1 cellular context compared by ENCODE assay signal in the genomic region with DNA sequence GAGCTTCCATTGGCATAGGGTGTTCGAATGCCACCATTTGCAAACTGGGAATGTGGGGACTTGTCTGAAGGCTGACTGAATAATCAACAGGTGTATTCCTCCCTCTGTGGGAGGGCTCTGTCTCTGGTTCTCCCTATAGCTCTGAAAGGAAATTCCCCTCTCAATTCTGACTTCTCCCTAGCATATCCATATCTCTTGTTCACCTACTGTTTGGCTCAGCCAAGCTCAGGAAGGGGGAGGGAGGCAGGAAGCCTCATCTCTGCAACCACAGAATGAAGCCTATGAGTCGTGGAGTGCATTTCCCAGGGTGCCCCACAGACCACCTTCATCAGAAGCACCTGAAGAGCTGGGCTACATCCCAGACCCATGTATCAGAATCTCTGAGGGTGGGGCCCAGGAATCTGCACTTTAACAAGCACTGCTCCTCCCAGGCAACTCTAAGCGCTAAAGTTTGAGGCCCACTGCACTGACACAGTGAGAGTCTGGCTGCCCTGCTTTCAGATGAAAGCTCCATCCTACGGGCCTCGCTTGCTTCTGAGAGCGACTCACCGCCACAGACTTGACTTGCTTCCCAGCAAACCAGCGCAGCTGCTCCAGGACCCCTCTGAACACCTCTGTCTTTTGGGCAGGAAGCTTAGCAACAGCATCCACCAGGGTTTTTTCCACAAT.
TF ChIP-seq lines count a peak whose summit lies in the region.

No MANE protein-coding gene starts in this region.

TF ChIP-seq in SK-N-SH treated with all-trans-retinoic acid at 6 μM for 48 hours, 23 proteins besides CTCF, POLR2A, EP300 and RAD21 (continued from another document):
- TF ChIP-seq TSHZ2 (CRISPR knock-in tag; IDR thresholded peaks at IDR 0.05): no peak
- TF ChIP-seq ZNF8 (CRISPR knock-in tag; IDR thresholded peaks at IDR 0.05): no peak
- no peak for TF ChIP-seq ZFP3 (CRISPR knock-in tag; IDR thresholded peaks at IDR 0.05)
- TF ChIP-seq ISL1 (CRISPR knock-in tag; IDR thresholded peaks at IDR 0.05): no peak
- no peak for TF ChIP-seq TCF4 (CRISPR knock-in tag; IDR thresholded peaks at IDR 0.05; ENCODE audit: borderline replicate concordance)
- no peak for TF ChIP-seq PATZ1 (CRISPR knock-in tag; IDR thresholded peaks at IDR 0.05; ENCODE audit: borderline replicate concordance)
